In the genomic region with DNA sequence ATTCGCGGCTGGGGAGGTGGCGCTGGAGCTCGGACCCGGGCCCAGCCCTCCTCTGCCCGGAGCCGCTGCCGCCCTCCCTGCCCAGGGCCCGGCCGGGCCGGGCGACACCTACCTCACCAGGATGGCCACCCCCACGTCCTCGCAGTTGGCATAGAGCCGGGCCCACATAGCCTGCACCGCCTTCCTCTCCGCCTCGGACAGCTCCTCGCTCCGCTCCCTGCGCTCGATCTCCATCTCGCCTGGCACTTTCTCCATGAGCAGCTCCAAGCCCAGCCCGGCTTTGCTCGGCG, we compare ENCODE assay signal across 1 cellular context.
TF ChIP-seq lines count a peak whose summit lies in the region.

No MANE protein-coding gene starts in this region.

TF ChIP-seq in GM23338, 12 proteins besides CTCF, POLR2A, EP300 and RAD21:
- no peak for TF ChIP-seq STAT1 (IDR thresholded peaks at IDR 0.05; ENCODE audit: unreplicated experiment)
- no peak for TF ChIP-seq ZNF331 (CRISPR knock-in tag; IDR thresholded peaks at IDR 0.05; ENCODE audit: low read depth)
- TF ChIP-seq EZH2 (IDR thresholded peaks at IDR 0.05; ENCODE audit: low read depth, unreplicated experiment), result peak; percentile 31
